In genomic region chr4:75723117-75723801, GRCh38 we compare ENCODE assay signal across 8 cellular contexts. TPM values are rescaled to one million over a fixed set of nuclear protein-coding genes. Genes with fewer than 3 reads are reported as not detected.
DNase-seq lines count a peak whose midpoint lies in the region; ATAC-seq and TF ChIP-seq lines count a peak whose summit lies in the region.

No MANE protein-coding gene starts in this region.

- H3K27ac Mint-ChIP-seq in CD4-positive, alpha-beta memory T cell = peak overlapping the region; percentile 98 to 100 (median 99)

- POLR2A ChIA-PET in CD4-positive, alpha-beta memory T cell (lab: Charles Lee; ENCODE audit: partially characterized antibody) = interaction anchor here (0.8 to 4.6 kb wide), 21 partner anchors 8 to 1325 kb away, joined by 3 to 163 read pairs (median 5); partner anchors contain the start of genes AREG, CDKL2, G3BP2 and NAAA

- peak overlapping the region; percentile 76; the same call in 1 of the 2 replicates for H3K9ac ChIP-seq in KMS-11

- H3K4me3 ChIP-seq in CD4-positive, alpha-beta memory T cell (ENCODE audit: low read length in 2 of 2) = peak overlapping the region; percentile 91 to 93
- H3K4me3 ChIP-seq in KMS-11 (IDR thresholded peaks at IDR 0.05; ENCODE audit: insufficient read depth, low read depth, low read length) (no peak overlapping the region), kidney epithelial cell (ENCODE audit: low read depth, low read length) (peak overlapping the region; percentile 58), stomach (peak overlapping the region; percentile 75 to 96 (median 90))

- no peaks in the 10 kb centered on the region; the same call in 1 of the 2 replicates for H4K20me1 ChIP-seq in KMS-11 (ENCODE audit: insufficient read depth)

- H3K27me3 ChIP-seq in CD4-positive, alpha-beta memory T cell (ENCODE audit: insufficient read depth, low read length) = no peaks in the 10 kb centered on the region
- H3K27me3 ChIP-seq in KMS-11 (ENCODE audit: insufficient read depth, low read depth) (no peaks in the 10 kb centered on the region), kidney epithelial cell (ENCODE audit: control insufficient read depth, insufficient read depth, low read length) (no peaks in the 10 kb centered on the region), stomach (no peaks in the 10 kb centered on the region)

- TF ChIP-seq CTCF in KMS-11 (conservative IDR thresholded peaks at IDR 0.05; ENCODE audit: low read depth, low read length) (no peak), kidney epithelial cell (IDR thresholded peaks at IDR 0.05; ENCODE audit: insufficient read depth, low read length, poor library complexity, severe bottlenecking) (no peak), stomach (IDR thresholded peaks at IDR 0.05) (no peak)

- 0 to 3% (median 1%) methylated on average over 3 of the region's 3 CpGs for WGBS in stomach, 5 donors

- H3K4me2 ChIP-seq in KMS-11 = peak overlapping the region; percentile 73

- CTCF ChIA-PET in CD4-positive, alpha-beta memory T cell (lab: Charles Lee; ENCODE audit: partially characterized antibody) = interaction anchor here (1.1 to 3.2 kb wide), 22 partner anchors 7 to 208 kb away, joined by 3 to 68 read pairs (median 7); partner anchors contain the start of genes CDKL2, G3BP2, RCHY1 and THAP6

- peak overlapping the region; percentile 86 for H3K27ac ChIP-seq in CD4-positive, alpha-beta memory T cell (ENCODE audit: low read depth, low read length)
- peak overlapping the region; percentile 87 for H3K27ac ChIP-seq in KMS-11
- H3K27ac ChIP-seq in stomach = peak overlapping the region; percentile 50 to 99 (median 99)

- H3K27me3 Mint-ChIP-seq in CD4-positive, alpha-beta memory T cell = no peaks in the 10 kb centered on the region

- no peak for TF ChIP-seq EP300 in stomach (IDR thresholded peaks at IDR 0.05)

- DNase-seq in CD4-positive, alpha-beta memory T cell = peak in 1 of 5 donors; percentile 44
- DNase-seq in amniotic epithelial cell (ENCODE audit: low read depth) (peak; percentile 35), kidney epithelial cell (ENCODE audit: low read depth) (no peak), stomach (no peak), GOT3 (lab: John Stamatoyannopoulos, UW) (no peak), NCI-H2029 treated with DMSO at 0.1 percent for 48 hours (lab: John Stamatoyannopoulos, UW) (no peak)

- peak overlapping the region; percentile 97 to 100 (median 100) for H3K4me3 Mint-ChIP-seq in CD4-positive, alpha-beta memory T cell

- no peak for ATAC-seq in HG03108 (IDR thresholded peaks at IDR 0.05; ENCODE audit: unreplicated experiment)

- H3K9me3 Mint-ChIP-seq in CD4-positive, alpha-beta memory T cell = peaks cover 0 to 2% (median 0%) of the 10 kb centered on the region in 8 donors

- no peaks in the 10 kb centered on the region for H3K36me3 ChIP-seq in CD4-positive, alpha-beta memory T cell (ENCODE audit: insufficient read depth, low read length)
- no peaks in the 10 kb centered on the region for H3K36me3 ChIP-seq in KMS-11 (ENCODE audit: insufficient read depth)
- no peaks in the 10 kb centered on the region for H3K36me3 ChIP-seq in kidney epithelial cell (ENCODE audit: control insufficient read depth, insufficient read depth, low read length)
- H3K36me3 ChIP-seq in stomach = no peaks in the 10 kb centered on the region

- intact Hi-C loops in CD4-positive, alpha-beta memory T cell (cut with micrococcal nuclease) = loop anchor here (5.0 kb wide), 1 partner anchor 1354 kb away; the partner anchor contains the start of gene CCNI
- intact Hi-C loops in stomach (cut with DNase I; ENCODE audit: low total_unique reads) = loop anchor here (10.0 kb wide), 1 partner anchor 48 kb away; the partner anchor contains the start of gene G3BP2

- no peaks in the 10 kb centered on the region for H3K9me3 ChIP-seq in CD4-positive, alpha-beta memory T cell (ENCODE audit: control insufficient read depth in 1 of 2, low read length in 2 of 2)
- H3K9me3 ChIP-seq in stomach = no peaks in the 10 kb centered on the region

- no peak for TF ChIP-seq POLR2A in stomach (IDR thresholded peaks at IDR 0.05)

- H3K4me1 ChIP-seq in CD4-positive, alpha-beta memory T cell (ENCODE audit: insufficient read depth, low read length) = peaks cover 51% of the 10 kb centered on the region
- H3K4me1 ChIP-seq in KMS-11 (ENCODE audit: low read depth, poor library complexity, severe bottlenecking) = peaks cover 43% of the 10 kb centered on the region
- peaks cover 17 to 49% (median 37%) of the 10 kb centered on the region in 4 donors for H3K4me1 ChIP-seq in stomach

- H3K79me2 ChIP-seq in KMS-11 (ENCODE audit: insufficient read depth, low read depth) = peaks cover 67% of the 10 kb centered on the region; the same call in 1 of the 2 replicates

- peak overlapping the region; percentile 72; the same call in 1 of the 2 replicates for H2AFZ ChIP-seq in KMS-11 (ENCODE audit: low read depth)

- peaks cover 3 to 11% of the 10 kb centered on the region in 2 donors for H3K36me3 Mint-ChIP-seq in CD4-positive, alpha-beta memory T cell

- H3K4me1 Mint-ChIP-seq in CD4-positive, alpha-beta memory T cell = peaks cover 31 to 59% (median 45%) of the 10 kb centered on the region in 4 donors

RNA-seq across cellular contexts. Expression of gene USO1, which starts 1.1 kb away (rescaled TPM):
- 10 to 100 TPM; 48.6 to 49.4 TPM for total RNA-seq in CD4-positive, alpha-beta memory T cell
- 10 to 100 TPM; 31.9 to 35.4 TPM for polyA plus RNA-seq in CD4-positive, alpha-beta memory T cell
- total RNA-seq in kidney epithelial cell (58.1 and 62.4 TPM in 2 replicates), stomach (100 to 1,000 TPM in 3 of 5 donors, 10 to 100 TPM in 2; 20.6 to 120 (median 104) TPM)
- polyA plus RNA-seq in stomach = 10 to 100 TPM; 23.0 to 31.3 (median 23.6) TPM

RNA-seq across cellular contexts. Expression of gene G3BP2, which starts 50.0 kb away (rescaled TPM):
- 100 to 1,000 TPM; 150 to 165 TPM for total RNA-seq in CD4-positive, alpha-beta memory T cell
- 100 to 1,000 TPM; 118 to 125 TPM for polyA plus RNA-seq in CD4-positive, alpha-beta memory T cell
- total RNA-seq in kidney epithelial cell (127 and 135 TPM in 2 replicates), stomach (100 to 1,000 TPM in 1 of 5 donors, 10 to 100 TPM in 4; 24.5 to 183 (median 50.1) TPM)
- polyA plus RNA-seq in stomach = 10 to 100 TPM; 15.2 to 42.2 (median 30.6) TPM
